ENCODE assay signal across 11 cellular contexts in genomic region chr3:112811917-112812660, GRCh38. TPM values are rescaled to one million over a fixed set of nuclear protein-coding genes. Genes with fewer than 3 reads are reported as not detected.
DNase-seq lines count a peak whose midpoint lies in the region; ATAC-seq and TF ChIP-seq lines count a peak whose summit lies in the region.
"Had no signal": no experiment of that assay in that cellular context is flagged by ENCODE, and none has a peak within 500 bp of the region (broad histone marks: within the 10 kb centered on the region; RNA-seq: fewer than 3 reads in every experiment).

No MANE protein-coding gene starts in this region.

- no peak for ATAC-seq in GM21390 (IDR thresholded peaks at IDR 0.05; ENCODE audit: unreplicated experiment)
- no peak for ATAC-seq in stimulated activated effector memory CD8-positive, alpha-beta T cell treated with anti-CD3 and anti-CD28 coated beads, Interleukin-12 subunit alpha, Interleukin-12 subunit beta, amount 100 ng/mL, for 72 hours
- ATAC-seq: activated CD4-positive, CD25-positive, alpha-beta regulatory T cell treated with anti-CD3 and anti-CD28 coated beads, Interleukin-2, amount 50 U/mL, for 24 hours had no signal

- WGBS in suprapubic skin = 54% methylated on average over 8 of the region's 8 CpGs

- H3K36me3 ChIP-seq in suprapubic skin = no peaks in the 10 kb centered on the region

- peaks cover 10% of the 10 kb centered on the region for H3K4me1 Mint-ChIP-seq in stimulated activated effector memory CD8-positive, alpha-beta T cell treated with anti-CD3 and anti-CD28 coated beads, Interleukin-12 subunit alpha, Interleukin-12 subunit beta, amount 100 ng/mL, for 72 hours

- TF ChIP-seq EP300 in suprapubic skin (IDR thresholded peaks at IDR 0.05) = no peak

- H3K27me3 ChIP-seq in suprapubic skin = no peaks in the 10 kb centered on the region

- TF ChIP-seq POLR2A in suprapubic skin (IDR thresholded peaks at IDR 0.05) = peak in 1 of 2 donors; percentile 10

- H3K4me1 ChIP-seq in suprapubic skin = peaks cover 24% of the 10 kb centered on the region

- H3K27ac Mint-ChIP-seq in stimulated activated effector memory CD8-positive, alpha-beta T cell treated with anti-CD3 and anti-CD28 coated beads, Interleukin-12 subunit alpha, Interleukin-12 subunit beta, amount 100 ng/mL, for 72 hours = no peak overlapping the region

- H3K4me3 ChIP-seq in choroid plexus epithelial cell (ENCODE audit: low read depth, low read length) (no peak overlapping the region), suprapubic skin (no peak overlapping the region)

- no peak for TF ChIP-seq CTCF in choroid plexus epithelial cell (conservative IDR thresholded peaks at IDR 0.05; ENCODE audit: low read depth, low read length)
- TF ChIP-seq CTCF in suprapubic skin (IDR thresholded peaks at IDR 0.05) = no peak

- H3K9me3 Mint-ChIP-seq in stimulated activated effector memory CD8-positive, alpha-beta T cell treated with anti-CD3 and anti-CD28 coated beads, Interleukin-12 subunit alpha, Interleukin-12 subunit beta, amount 100 ng/mL, for 72 hours = no peaks in the 10 kb centered on the region

- peak; percentile 66 for DNase-seq in MV-4-11 (lab: John Stamatoyannopoulos, UW)
- peak; percentile 23 for DNase-seq in choroid plexus epithelial cell (ENCODE audit: low read depth)
- peak; percentile 12 for DNase-seq in mucosa of gallbladder (ENCODE audit: low spot score)
- DNase-seq in suprapubic skin (ENCODE audit: low spot score in 2 of 2) = no peak
- DNase-seq in kidney glomerular epithelial cell (lab: John Stamatoyannopoulos, UW) = no peak
- no peak for DNase-seq in stimulated activated effector memory CD8-positive, alpha-beta T cell treated with anti-CD3 and anti-CD28 coated beads, Interleukin-12 subunit alpha, Interleukin-12 subunit beta, amount 100 ng/mL, for 72 hours (ENCODE audit: low spot score in 2 of 2)
- DNase-seq: NCI-H1092 treated with DMSO at 0.1 percent for 48 hours, NCI-H524 treated with DMSO at 0.1 percent for 48 hours had no signal

- no peak overlapping the region for H3K4me3 Mint-ChIP-seq in stimulated activated effector memory CD8-positive, alpha-beta T cell treated with anti-CD3 and anti-CD28 coated beads, Interleukin-12 subunit alpha, Interleukin-12 subunit beta, amount 100 ng/mL, for 72 hours

- H3K9me3 ChIP-seq in suprapubic skin = no peaks in the 10 kb centered on the region

- H3K27ac ChIP-seq in suprapubic skin = peak overlapping the region; percentile 91

- H3K36me3 Mint-ChIP-seq in stimulated activated effector memory CD8-positive, alpha-beta T cell treated with anti-CD3 and anti-CD28 coated beads, Interleukin-12 subunit alpha, Interleukin-12 subunit beta, amount 100 ng/mL, for 72 hours = no peaks in the 10 kb centered on the region

RNA-seq across cellular contexts. Expression of gene CD200R1L, which starts 34.6 kb away (rescaled TPM):
- total RNA-seq in mucosa of gallbladder (not detected), suprapubic skin (not detected)
- total RNA-seq: SK-MEL-5 had no signal

Comparison
In these comparisons a context has a peak if more than half of its experiments do, and no peak if none do; other contexts are left out.
1. DNase-seq: peak in MV-4-11 (single experiment), choroid plexus epithelial cell (single experiment) and mucosa of gallbladder (single experiment); none in suprapubic skin (0 of 2), kidney glomerular epithelial cell (single experiment) and stimulated activated effector memory CD8-positive, alpha-beta T cell treated with anti-CD3 and anti-CD28 coated beads, Interleukin-12 subunit alpha, Interleukin-12 subunit beta, amount 100 ng/mL, for 72 hours (0 of 2).